ENCODE assay signal across 7 cellular contexts in the genomic region with DNA sequence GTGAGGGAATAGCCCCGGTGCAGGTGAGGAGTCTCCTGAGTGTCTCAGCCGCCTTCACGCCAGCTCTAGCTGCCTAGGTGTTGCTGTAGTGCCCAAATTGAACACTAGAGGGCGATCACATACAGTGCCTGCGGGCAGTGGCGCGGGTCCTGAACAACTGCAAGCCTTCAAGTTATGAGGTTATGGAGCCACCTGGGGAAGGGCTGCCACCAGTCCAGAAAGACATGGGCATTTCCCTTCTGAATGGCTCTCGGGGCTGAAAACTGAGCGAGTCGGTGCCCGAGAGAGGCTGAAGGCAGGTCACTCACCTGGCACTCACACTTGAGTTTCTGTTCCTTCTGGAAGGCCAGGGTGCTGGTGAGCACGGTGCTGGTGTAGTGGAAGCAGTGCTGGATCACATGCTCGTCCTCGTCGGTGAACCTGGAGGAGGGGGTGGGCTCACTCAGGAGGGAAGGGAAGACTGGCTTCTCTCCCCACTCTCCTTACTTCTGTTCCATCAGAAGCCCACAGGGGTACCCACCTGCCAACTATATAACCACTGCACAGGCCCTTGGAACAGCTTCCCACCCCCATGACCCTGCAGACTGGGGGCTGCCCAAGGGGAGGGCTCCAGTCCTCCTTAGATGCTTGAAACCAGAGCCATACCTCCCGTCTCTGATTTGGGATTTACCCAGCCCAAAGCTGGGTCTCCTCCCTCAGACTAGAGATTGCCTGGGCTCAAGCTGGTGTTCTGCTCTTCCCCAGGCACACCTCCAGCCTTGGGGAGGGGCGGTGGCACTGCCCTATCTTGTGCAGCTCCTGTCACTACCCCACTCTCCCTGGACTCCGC.
DNase-seq lines count a peak whose midpoint lies in the region; ATAC-seq and TF ChIP-seq lines count a peak whose summit lies in the region.

No MANE protein-coding gene starts in this region.

- TF ChIP-seq POLR2A in prostate gland (IDR thresholded peaks at IDR 0.05) = no peak

- CTCF ChIA-PET in SK-N-SH (lab: Yijun Ruan, JAX) = interaction anchor here (0.5 to 9.8 kb wide), 35 partner anchors 8 to 1073 kb away, joined by 3 to 207 read pairs (median 5); a partner anchor contains a TSS

- TF ChIP-seq RAD21 in SK-N-SH (IDR thresholded peaks at IDR 0.05; ENCODE audit: low read length) = peak; percentile 87

- H3K9me3 ChIP-seq in MM.1S (replicated peaks; ENCODE audit: insufficient read depth, low read length) (no peaks in the 10 kb centered on the region), SK-N-SH (no peaks in the 10 kb centered on the region), prostate gland (no peaks in the 10 kb centered on the region)

- POLR2A ChIA-PET in SK-N-SH (lab: Yijun Ruan, JAX) = no interaction called here

- H3K4me1 ChIP-seq in MM.1S (ENCODE audit: low read length) (peaks cover 6% of the 10 kb centered on the region; the same call in 1 of the 2 replicates), SK-N-SH (ENCODE audit: control insufficient read depth in 1 of 2, insufficient read depth in 2 of 2, low read depth in 1 of 2, low read length in 1 of 2) (peaks cover 0 to under 1% of the 10 kb centered on the region in 2 experiments; a peak in 1 of 4 replicates), prostate gland (replicated peaks) (no peaks in the 10 kb centered on the region)

- H3K79me2 ChIP-seq in MM.1S (ENCODE audit: low read length) = no peaks in the 10 kb centered on the region
- no peaks in the 10 kb centered on the region for H3K79me2 ChIP-seq in SK-N-SH (ENCODE audit: insufficient read depth)

- H3K27me3 ChIP-seq in MM.1S (replicated peaks; ENCODE audit: insufficient read depth, low read length) (peaks cover 45% of the 10 kb centered on the region), SK-N-SH (ENCODE audit: insufficient read depth) (peaks cover 20% of the 10 kb centered on the region), prostate gland (replicated peaks; ENCODE audit: insufficient read depth) (peaks cover 7% of the 10 kb centered on the region)

- WGBS in SK-N-SH (ENCODE audit: low lambda C conversion rate) = 16% methylated on average over 9 of the region's 18 CpGs
- WGBS in prostate gland = 25% methylated on average over 18 of the region's 18 CpGs

- H3F3A ChIP-seq in MM.1S (ENCODE audit: insufficient read depth, low read length) (no peaks in the 10 kb centered on the region), SK-N-SH (replicated peaks; ENCODE audit: insufficient read depth) (no peaks in the 10 kb centered on the region)

- H3K9ac ChIP-seq in MM.1S (ENCODE audit: low read length) (no peak overlapping the region), SK-N-SH (no peak overlapping the region)

- intact Hi-C loops in prostate gland (cut with DNase I) = loop anchor here (2.0 kb wide), 1 partner anchor 59 kb away; no protein-coding TSS in a partner anchor

- H3K36me3 ChIP-seq in MM.1S (replicated peaks; ENCODE audit: insufficient read depth, low read length) = no peaks in the 10 kb centered on the region
- H3K36me3 ChIP-seq in SK-N-SH (replicated peaks in 1 of 2; ENCODE audit: control insufficient read depth in 1 of 2, insufficient read depth in 2 of 2, low read length in 1 of 2) = no peaks in the 10 kb centered on the region
- H3K36me3 ChIP-seq in prostate gland = no peaks in the 10 kb centered on the region

- no peak for ATAC-seq in GM18909 (IDR thresholded peaks at IDR 0.05; ENCODE audit: poor library complexity, unreplicated experiment)

- TF ChIP-seq EP300 in SK-N-SH (IDR thresholded peaks at IDR 0.05; ENCODE audit: borderline replicate concordance in 1 of 2, low read depth in 1 of 2, low read length in 1 of 2) = no peak

- DNase-seq in GM12865 (ENCODE audit: low read depth) (peak; percentile 79), MM.1S (peak; percentile 78), SK-N-SH (peak; percentile 89), glomerular visceral epithelial cell (ENCODE audit: extremely low spot score) (peak; percentile 68), prostate gland (ENCODE audit: low spot score) (peak; percentile 68)
- peak; percentile 51 for DNase-seq in activated naive CD4-positive, alpha-beta T cell treated with anti-CD3 and anti-CD28 coated beads, Interleukin-2, amount 50 U/mL, for 16 hours

- no peaks in the 10 kb centered on the region for H3K9me2 ChIP-seq in MM.1S (replicated peaks; ENCODE audit: insufficient read depth, low read length)
- no peaks in the 10 kb centered on the region for H3K9me2 ChIP-seq in SK-N-SH

- no peak overlapping the region for H3K27ac ChIP-seq in MM.1S (ENCODE audit: low read length)
- no peak overlapping the region for H3K27ac ChIP-seq in SK-N-SH (ENCODE audit: low read depth in 2 of 2, low read length in 1 of 2)
- H3K27ac ChIP-seq in prostate gland = no peak overlapping the region

- H3K4me2 ChIP-seq in MM.1S (ENCODE audit: low read depth, low read length) = peak overlapping the region; percentile 72
- no peak overlapping the region for H3K4me2 ChIP-seq in SK-N-SH

- H2AFZ ChIP-seq in MM.1S (ENCODE audit: low read length) (peak overlapping the region; percentile 33), SK-N-SH (ENCODE audit: low read depth) (no peak overlapping the region)

- H4K20me1 ChIP-seq in MM.1S (ENCODE audit: insufficient read depth, low read length) = no peaks in the 10 kb centered on the region
- H4K20me1 ChIP-seq in SK-N-SH (ENCODE audit: insufficient read depth) = no peaks in the 10 kb centered on the region

- H3K4me3 ChIP-seq in GM12865 (ENCODE audit: low read depth, low read length) (no peak overlapping the region), MM.1S (ENCODE audit: low read length) (no peak overlapping the region; the same call in 1 of the 2 replicates), SK-N-SH (ENCODE audit: low read depth in 2 of 2, low read length in 1 of 2) (no peak overlapping the region), prostate gland (no peak overlapping the region)

- peak; percentile 86 for TF ChIP-seq CTCF in GM12865 (IDR thresholded peaks at IDR 0.05; ENCODE audit: insufficient read depth, low read depth, low read length, missing control alignments)
- peak; percentile 96 for TF ChIP-seq CTCF in MM.1S (IDR thresholded peaks at IDR 0.05; ENCODE audit: low read length)
- peak; percentile 90 for TF ChIP-seq CTCF in SK-N-SH (IDR thresholded peaks at IDR 0.05)
- TF ChIP-seq CTCF in prostate gland (IDR thresholded peaks at IDR 0.05) = peak; percentile 82 to 91 (median 88)

TF ChIP-seq in SK-N-SH, 30 proteins besides CTCF, POLR2A, EP300 and RAD21:
- TF ChIP-seq SMC3 (IDR thresholded peaks at IDR 0.05; ENCODE audit: low read depth, low read length) = peak; percentile 80
- TF ChIP-seq, protein P1, sequence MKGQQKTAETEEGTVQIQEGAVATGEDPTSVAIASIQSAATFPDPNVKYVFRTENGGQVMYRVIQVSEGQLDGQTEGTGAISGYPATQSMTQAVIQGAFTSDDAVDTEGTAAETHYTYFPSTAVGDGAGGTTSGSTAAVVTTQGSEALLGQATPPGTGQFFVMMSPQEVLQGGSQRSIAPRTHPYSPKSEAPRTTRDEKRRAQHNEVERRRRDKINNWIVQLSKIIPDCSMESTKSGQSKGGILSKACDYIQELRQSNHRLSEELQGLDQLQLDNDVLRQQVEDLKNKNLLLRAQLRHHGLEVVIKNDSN (IDR thresholded peaks at IDR 0.05; ENCODE audit: borderline replicate concordance, low read depth) = no peak
